Comparison of ENCODE assay signal across 9 cellular contexts in genomic region chrX:153722704-153723350, GRCh38. TPM values are rescaled to one million over a fixed set of nuclear protein-coding genes. Genes with fewer than 3 reads are reported as not detected.
DNase-seq lines count a peak whose midpoint lies in the region; ATAC-seq, FAIRE-seq and TF ChIP-seq lines count a peak whose summit lies in the region.
"Had no signal": no experiment of that assay in that cellular context is flagged by ENCODE, and none has a peak within 500 bp of the region (broad histone marks: within the 10 kb centered on the region; RNA-seq: fewer than 3 reads in every experiment).

No MANE protein-coding gene starts in this region.

- TF ChIP-seq RAD21 in A549 (conservative IDR thresholded peaks at IDR 0.05 in 1 of 2, IDR thresholded peaks at IDR 0.05 in 1 of 2), result no peak

- H3K27ac ChIP-seq in A549, result peak overlapping the region; percentile 97

- POLR2A ChIA-PET in A549 (lab: Yijun Ruan, JAX), result no interaction called here

- H3K4me1 ChIP-seq in A549, result peaks cover 25% of the 10 kb centered on the region

- whole genome bisulfite sequencing in A549 (ENCODE audit: missing lambda C conversion rate), result 37% methylated on average over 11 of the region's 12 CpGs

- ATAC-seq in A549, result no peak
- ATAC-seq in HG02884 (IDR thresholded peaks at IDR 0.05; ENCODE audit: unreplicated experiment), result no peak
- no peak for ATAC-seq in HG03045 (IDR thresholded peaks at IDR 0.05; ENCODE audit: unreplicated experiment)

- H3K9me3 ChIP-seq in A549, result no peaks in the 10 kb centered on the region

- no peak for FAIRE-seq in A549 (lab: Jason Lieb, UNC)
- FAIRE-seq: colon had no signal

- peak overlapping the region; percentile 93 for H3K4me3 ChIP-seq in A549
- peak overlapping the region; percentile 61 for H3K4me3 ChIP-seq in astrocyte of the cerebellum (ENCODE audit: low read depth, low read length)

- TF ChIP-seq CTCF in A549 (IDR thresholded peaks at IDR 0.05), result no peak
- no peak for TF ChIP-seq CTCF in astrocyte of the cerebellum (IDR thresholded peaks at IDR 0.05; ENCODE audit: low read depth, low read length, missing control alignments)

- in situ Hi-C loops in astrocyte of the cerebellum (cut with HindIII; ENCODE audit: low sequenced_read_pairs), result no loop called here

- TF ChIP-seq POLR2A in A549 (IDR thresholded peaks at IDR 0.05; ENCODE audit: low read length), result no peak

- DNase-seq in A549 (ENCODE audit: low read depth in 1 of 2, low spot score in 1 of 2) (peak in 1 of 2 experiments; percentile 25), HPDE6-E6E7 (ENCODE audit: extremely low spot score) (peak; percentile 45), astrocyte of the cerebellum (ENCODE audit: low read depth) (no peak), lung microvascular endothelial cell (ENCODE audit: low read depth in 2 of 2) (peak; percentile 47 to 51), HK-2 (ENCODE audit: unreplicated experiment) (no peak)
- DNase-seq in stimulated activated CD4-positive, alpha-beta T cell treated with anti-CD3 and anti-CD28 coated beads, Interleukin-12 subunit alpha, Interleukin-12 subunit beta, amount 100 ng/mL, for 4 hours, result no peak

- CTCF ChIA-PET in A549 (lab: Yijun Ruan, JAX), result interaction anchor here (0.7 to 1.6 kb wide), 4 partner anchors 9 to 118 kb away, joined by 3 to 4 read pairs (median 3); no protein-coding TSS in a partner anchor

- peak overlapping the region; percentile 90 for H3K4me2 ChIP-seq in A549

- no peak for TF ChIP-seq EP300 in A549 (IDR thresholded peaks at IDR 0.05)

TF ChIP-seq in A549, 52 proteins besides CTCF, POLR2A, EP300 and RAD21:
- no peak for TF ChIP-seq MAZ (IDR thresholded peaks at IDR 0.05; ENCODE audit: borderline replicate concordance, low read depth, low read length)
- 0 out of 4 replicates have a peak, but pooled peaks of 1 of the 2 experiments have one; percentile 12 for TF ChIP-seq CEBPB (IDR thresholded peaks at IDR 0.05)

RNA-seq across cellular contexts. Expression of gene BCAP31, which starts 1.4 kb away (rescaled TPM):
- polyA plus RNA-seq in A549 (2011; rRNA removed) (217 and 257 TPM in 2 replicates), A549 (2017; fragmentation: RNase III; extraction: RNeasy Plus Mini Kit Qiagen cat#74134 plus additional on column Dnase treatment) (335 to 351 TPM (median 349 TPM) in 3 replicates)
- 205 and 233 TPM in 2 replicates for polyA plus RNA-seq in A549 (2012; cell fraction: cytosol; rRNA removed)
- polyA plus RNA-seq in A549 (2012; cell fraction: nucleus; rRNA removed), result 237 and 262 TPM in 2 replicates
- polyA minus RNA-seq in A549 (2011; rRNA and poly(A)+ RNA removed), result 175 and 185 TPM in 2 replicates
- total RNA-seq in lung microvascular endothelial cell, result 236 and 400 TPM in 2 replicates

RNA-seq across cellular contexts. Expression of gene ABCD1, which starts 1.8 kb away (rescaled TPM):
- polyA plus RNA-seq in A549 (2011; rRNA removed) (1.7 and 1.8 TPM in 2 replicates), A549 (2017; fragmentation: RNase III; extraction: RNeasy Plus Mini Kit Qiagen cat#74134 plus additional on column Dnase treatment) (3.3 to 5.1 TPM (median 3.8 TPM) in 3 replicates)
- 3.0 and 3.8 TPM in 2 replicates for polyA plus RNA-seq in A549 (2012; cell fraction: cytosol; rRNA removed)
- polyA plus RNA-seq in A549 (2012; cell fraction: nucleus; rRNA removed), result 10.0 and 12.8 TPM in 2 replicates
- 2.1 and 4.0 TPM in 2 replicates for polyA minus RNA-seq in A549 (2011; rRNA and poly(A)+ RNA removed)
- 4.8 and 6.2 TPM in 2 replicates for total RNA-seq in lung microvascular endothelial cell

RNA-seq across cellular contexts. Expression of gene SLC6A8, which starts 35.1 kb away (rescaled TPM):
- polyA plus RNA-seq in A549 (2011; rRNA removed) (2.0 and 3.4 TPM in 2 replicates), A549 (2017; fragmentation: RNase III; extraction: RNeasy Plus Mini Kit Qiagen cat#74134 plus additional on column Dnase treatment) (5.7 to 6.9 TPM (median 6.1 TPM) in 3 replicates)
- polyA plus RNA-seq in A549 (2012; cell fraction: cytosol; rRNA removed), result 4.2 and 7.4 TPM in 2 replicates
- polyA plus RNA-seq in A549 (2012; cell fraction: nucleus; rRNA removed), result 10.2 and 14.9 TPM in 2 replicates
- polyA minus RNA-seq in A549 (2011; rRNA and poly(A)+ RNA removed), result 8.6 and 9.8 TPM in 2 replicates
- 2.4 TPM in 2 replicates for total RNA-seq in lung microvascular endothelial cell

RNA-seq across cellular contexts. Expression of gene PLXNB3, which starts 41.2 kb away (rescaled TPM):
- polyA plus RNA-seq in A549 (2011; rRNA removed), result 1.1 and 1.2 TPM in 2 replicates
- polyA plus RNA-seq in A549 (2012; cell fraction: cytosol; rRNA removed), result 4.1 and 5.5 TPM in 2 replicates
- 16.1 and 22.5 TPM in 2 replicates for polyA plus RNA-seq in A549 (2012; cell fraction: nucleus; rRNA removed)
- polyA plus RNA-seq in A549 (2017; fragmentation: RNase III; extraction: RNeasy Plus Mini Kit Qiagen cat#74134 plus additional on column Dnase treatment), result 2.5 to 3.9 TPM (median 3.1 TPM) in 3 replicates
- polyA minus RNA-seq in A549 (2011; rRNA and poly(A)+ RNA removed), result 2.0 and 3.2 TPM in 2 replicates
- total RNA-seq in lung microvascular endothelial cell, result 2.4 and 4.4 TPM in 2 replicates

RNA-seq across cellular contexts. Expression of gene PNCK, which starts 49.2 kb away (rescaled TPM):
- polyA plus RNA-seq in A549 (2011; rRNA removed) (0.17 TPM in 2 replicates), A549 (2017; fragmentation: RNase III; extraction: RNeasy Plus Mini Kit Qiagen cat#74134 plus additional on column Dnase treatment) (0.13 to 0.30 TPM (median 0.25 TPM) in 3 replicates)
- 0.08 and 0.09 TPM in 2 replicates for polyA plus RNA-seq in A549 (2012; cell fraction: cytosol; rRNA removed)
- polyA plus RNA-seq in A549 (2012; cell fraction: nucleus; rRNA removed), result 0.64 and 1.3 TPM in 2 replicates
- polyA minus RNA-seq in A549 (2011; rRNA and poly(A)+ RNA removed), result not detected in 2 replicates
- not detected in 2 replicates for total RNA-seq in lung microvascular endothelial cell

Comparison
In these comparisons a context has a peak if more than half of its experiments do, and no peak if none do; other contexts are left out.
1. DNase-seq: peak in HPDE6-E6E7 (single experiment) and lung microvascular endothelial cell (2 of 2); none in astrocyte of the cerebellum (single experiment), HK-2 (single experiment) and stimulated activated CD4-positive, alpha-beta T cell treated with anti-CD3 and anti-CD28 coated beads, Interleukin-12 subunit alpha, Interleukin-12 subunit beta, amount 100 ng/mL, for 4 hours (single experiment).